ENCODE assay signal across 8 cellular contexts in the genomic region with DNA sequence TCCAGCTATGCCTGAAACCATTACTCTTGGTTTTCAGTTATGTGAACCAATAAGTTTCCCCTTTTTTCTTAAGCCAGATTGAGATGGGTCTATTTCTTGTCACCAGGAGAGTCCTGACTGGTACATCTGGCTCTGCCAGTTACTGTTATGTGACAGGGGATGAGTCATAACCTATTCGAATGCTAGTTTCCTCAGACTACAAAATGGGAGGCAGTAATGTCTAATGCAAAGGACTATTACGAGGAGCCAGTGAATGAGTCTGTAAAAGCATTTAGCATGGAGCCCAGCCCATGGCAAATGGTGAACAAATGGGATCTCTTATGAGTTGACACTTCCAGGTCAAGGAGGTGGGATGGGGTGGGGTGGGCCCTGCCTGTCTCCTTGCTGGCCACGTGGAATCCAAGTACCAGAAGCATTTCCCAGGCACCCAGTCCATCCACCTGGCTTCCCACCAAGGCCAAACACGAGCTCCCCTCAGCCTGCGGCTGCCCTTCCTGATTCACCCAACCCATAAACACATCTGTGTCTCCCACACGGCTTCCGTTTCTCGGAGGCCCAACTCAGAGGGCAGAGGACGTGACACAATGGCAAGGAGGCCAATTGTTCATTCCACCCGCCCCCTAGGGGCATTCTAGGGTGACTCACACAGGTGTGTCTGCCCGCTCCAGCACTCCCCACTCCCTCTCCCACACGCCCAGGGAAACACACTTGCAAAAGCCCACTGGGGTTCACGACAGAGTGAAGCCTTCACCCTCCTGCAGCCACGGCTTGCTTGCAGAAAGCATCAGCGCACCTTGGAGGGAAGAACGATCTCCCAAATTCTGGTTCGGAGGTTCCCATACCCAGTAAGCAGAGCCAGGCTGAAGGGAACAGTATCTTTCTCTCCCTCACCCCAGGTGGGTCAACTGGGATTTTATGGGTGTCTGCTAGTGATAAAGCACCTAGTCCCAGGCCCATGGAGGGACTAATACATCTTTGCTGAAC.
A peak's percentile ranks its signal among the peaks of the same experiment; 100 is the strongest.
DNase-seq lines count a peak whose midpoint lies in the region; ATAC-seq and FAIRE-seq lines count a peak whose summit lies in the region.

No MANE protein-coding gene starts in this region.

- peak overlapping the region; percentile 93 to 97 for H3K27ac ChIP-seq in esophagus (ENCODE audit: low read depth in 2 of 2, low read length in 1 of 2)

- H3K36me3 Mint-ChIP-seq in stimulated activated effector memory CD8-positive, alpha-beta T cell treated with anti-CD3 and anti-CD28 coated beads, Interleukin-12 subunit alpha, Interleukin-12 subunit beta, amount 100 ng/mL, for 72 hours, result peaks cover 6% of the 10 kb centered on the region

- peak overlapping the region; percentile 33 for H3K4me3 Mint-ChIP-seq in stimulated activated effector memory CD8-positive, alpha-beta T cell treated with anti-CD3 and anti-CD28 coated beads, Interleukin-12 subunit alpha, Interleukin-12 subunit beta, amount 100 ng/mL, for 72 hours

- DNase-seq in HTR-8/SVneo (ENCODE audit: insufficient read length, low spot score) (no peak), AG20443 (ENCODE audit: low spot score) (no peak), SW 1271 (lab: John Stamatoyannopoulos, UW) (no peak), GM03348 (ENCODE audit: low spot score) (no peak)
- DNase-seq in activated CD4-positive, alpha-beta T cell treated with anti-CD3 and anti-CD28 coated beads for 24 hours (ENCODE audit: low read depth in 2 of 2), result peak; percentile 39 to 43
- DNase-seq in stimulated activated effector memory CD8-positive, alpha-beta T cell treated with anti-CD3 and anti-CD28 coated beads, Interleukin-12 subunit alpha, Interleukin-12 subunit beta, amount 100 ng/mL, for 72 hours (ENCODE audit: low spot score in 2 of 2), result peak in 1 of 2 donors; percentile 20

- peak overlapping the region; percentile 87 for H3K27ac Mint-ChIP-seq in stimulated activated effector memory CD8-positive, alpha-beta T cell treated with anti-CD3 and anti-CD28 coated beads, Interleukin-12 subunit alpha, Interleukin-12 subunit beta, amount 100 ng/mL, for 72 hours

- H3K27me3 ChIP-seq in esophagus (ENCODE audit: control insufficient read depth in 1 of 2, insufficient read depth in 2 of 2, low read length in 2 of 2), result no peaks in the 10 kb centered on the region

- ATAC-seq in stimulated activated effector memory CD8-positive, alpha-beta T cell treated with anti-CD3 and anti-CD28 coated beads, Interleukin-12 subunit alpha, Interleukin-12 subunit beta, amount 100 ng/mL, for 72 hours, result peak; percentile 83
- no peak for ATAC-seq in GM21786 (IDR thresholded peaks at IDR 0.05; ENCODE audit: unreplicated experiment)

- no peaks in the 10 kb centered on the region for H3K9me3 ChIP-seq in esophagus (ENCODE audit: control insufficient read depth in 2 of 2, insufficient read depth in 1 of 2, low read depth in 1 of 2, low read length in 1 of 2)

- H3K4me3 ChIP-seq in esophagus (ENCODE audit: low read depth in 1 of 2, low read length in 2 of 2), result peak overlapping the region in 1 of 2 donors; percentile 17

- peaks cover 9 to 35% of the 10 kb centered on the region in 2 donors for H3K4me1 ChIP-seq in esophagus (ENCODE audit: control insufficient read depth in 2 of 2, insufficient read depth in 2 of 2, low read length in 1 of 2)

- H3K9me3 Mint-ChIP-seq in stimulated activated effector memory CD8-positive, alpha-beta T cell treated with anti-CD3 and anti-CD28 coated beads, Interleukin-12 subunit alpha, Interleukin-12 subunit beta, amount 100 ng/mL, for 72 hours, result no peaks in the 10 kb centered on the region

- no peaks in the 10 kb centered on the region for H3K36me3 ChIP-seq in esophagus (ENCODE audit: control insufficient read depth in 2 of 2, insufficient read depth in 2 of 2, low read length in 1 of 2)

- peaks cover 37% of the 10 kb centered on the region for H3K4me1 Mint-ChIP-seq in stimulated activated effector memory CD8-positive, alpha-beta T cell treated with anti-CD3 and anti-CD28 coated beads, Interleukin-12 subunit alpha, Interleukin-12 subunit beta, amount 100 ng/mL, for 72 hours

- peak; percentile 48 for FAIRE-seq in HTR-8/SVneo (lab: Jason Lieb, UNC)

- WGBS in esophagus, 2 donors, result 49 to 54% methylated on average over 17 of the region's 17 CpGs

Comparison
In these comparisons a context has a peak if more than half of its experiments do, and no peak if none do; other contexts are left out.
1. DNase-seq: peak in activated CD4-positive, alpha-beta T cell treated with anti-CD3 and anti-CD28 coated beads for 24 hours (2 of 2); none in HTR-8/SVneo (single experiment), AG20443 (single experiment), SW 1271 (0 of 2) and GM03348 (single experiment).